16 cellular contexts compared by ENCODE assay signal in genomic region chr4:38504396-38504715, GRCh38.
A peak's percentile ranks its signal among the peaks of the same experiment; 100 is the strongest.
DNase-seq lines count a peak whose midpoint lies in the region; ATAC-seq and TF ChIP-seq lines count a peak whose summit lies in the region.
"Had no signal": no experiment of that assay in that cellular context is flagged by ENCODE, and none has a peak within 500 bp of the region (broad histone marks: within the 10 kb centered on the region; RNA-seq: fewer than 3 reads in every experiment).

No MANE protein-coding gene starts in this region.

- H3K36me3 Mint-ChIP-seq in activated B cell treated with CpG ODN at 0.5 μM for 24 hours (ENCODE audit: low read depth) = no peaks in the 10 kb centered on the region
- H3K36me3 Mint-ChIP-seq: CD4-positive, CD25-positive, alpha-beta regulatory T cell had no signal

- CTCF ChIA-PET in activated B cell treated with CpG ODN at 0.5 μM for 24 hours (lab: Charles Lee) = interaction anchor here (1.0 to 1.2 kb wide), 2 partner anchors 167 to 185 kb away, joined by 4 to 5 read pairs; no protein-coding TSS in a partner anchor

- peaks cover 38% of the 10 kb centered on the region for H3K4me1 Mint-ChIP-seq in activated B cell treated with CpG ODN at 0.5 μM for 24 hours

- no peaks in the 10 kb centered on the region for H3K9me3 Mint-ChIP-seq in activated B cell treated with CpG ODN at 0.5 μM for 24 hours

- POLR2A ChIA-PET in activated B cell treated with CpG ODN at 0.5 μM for 24 hours (lab: Charles Lee) = interaction anchor here (1.3 to 1.4 kb wide), 2 partner anchors 159 to 194 kb away, joined by 5 read pairs; no protein-coding TSS in a partner anchor

- H3K4me3 Mint-ChIP-seq in activated B cell treated with CpG ODN at 0.5 μM for 24 hours = peak overlapping the region; percentile 66
- H3K4me3 Mint-ChIP-seq: CD4-positive, CD25-positive, alpha-beta regulatory T cell had no signal

- peaks cover 24% of the 10 kb centered on the region for H3K27me3 Mint-ChIP-seq in activated B cell treated with CpG ODN at 0.5 μM for 24 hours

- TF ChIP-seq CTCF in GM20000 (IDR thresholded peaks at IDR 0.05; ENCODE audit: extremely low read depth, missing control alignments) = no peak
- no peak for TF ChIP-seq CTCF in activated B cell treated with CpG ODN at 0.5 μM for 24 hours (IDR thresholded peaks at IDR 0.05)

- no peak overlapping the region for H3K27ac Mint-ChIP-seq in activated B cell treated with CpG ODN at 0.5 μM for 24 hours
- H3K27ac Mint-ChIP-seq: CD4-positive, CD25-positive, alpha-beta regulatory T cell had no signal

- DNase-seq in GM20000 (ENCODE audit: low spot score) (peak; percentile 61), activated B cell treated with CpG ODN at 0.5 μM for 24 hours (no peak), T-helper 9 cell (no peak), activated gamma-delta T cell (lab: John Stamatoyannopoulos, UW) (no peak)
- DNase-seq: AML-193; CD4-positive, CD25-positive, alpha-beta regulatory T cell; COR-L47; EL; NCI-H1417; NCI-H187; NCI-H2107; NCI-H510A; NCI-H774 had no signal

- intact Hi-C loops in activated B cell treated with CpG ODN at 0.5 μM for 24 hours (cut with micrococcal nuclease) = loop anchor here (2.0 kb wide), 4 partner anchors 20 to 194 kb away; partner anchors contain the start of gene KLF3

- ATAC-seq in GM18502 (IDR thresholded peaks at IDR 0.05; ENCODE audit: poor library complexity, unreplicated experiment) = peak; percentile 2
- ATAC-seq in activated B cell treated with CpG ODN at 0.5 μM for 24 hours (ENCODE audit: low read depth) = no peak
- no peak for ATAC-seq in GM18867 (IDR thresholded peaks at IDR 0.05; ENCODE audit: unreplicated experiment)
- no peak for ATAC-seq in HG03342 (IDR thresholded peaks at IDR 0.05; ENCODE audit: unreplicated experiment)
